11 cellular contexts compared by ENCODE assay signal in genomic region chr22:24593810-24594568, GRCh38. TPM values are rescaled to one million over a fixed set of nuclear protein-coding genes. Genes with fewer than 3 reads are reported as not detected.
DNase-seq lines count a peak whose midpoint lies in the region; ATAC-seq and TF ChIP-seq lines count a peak whose summit lies in the region.
"Had no signal": no experiment of that assay in that cellular context is flagged by ENCODE, and none has a peak within 500 bp of the region (broad histone marks: within the 10 kb centered on the region; RNA-seq: fewer than 3 reads in every experiment).

No MANE protein-coding gene starts in this region.

- no peak overlapping the region for H3K27ac ChIP-seq in BLaER1 treated with 17β-estradiol and CSF1 and Interleukin-3, amounts not matched to agents 10 nM and 100 nM
- H3K27ac ChIP-seq in neural progenitor cell, result no peak overlapping the region
- H3K27ac ChIP-seq in CD4-positive, alpha-beta T cell (ENCODE audit: low read depth, low read length), result no peak overlapping the region
- H3K27ac ChIP-seq: PC-9 had no signal

- H4K20me1 ChIP-seq in BLaER1 treated with 17β-estradiol and CSF1 and Interleukin-3, amounts not matched to agents 10 nM and 100 nM, result peaks cover 0 to 41% (median 5%) of the 10 kb centered on the region in 11 experiments; a peak in 8 of 22 replicates
- H4K20me1 ChIP-seq in neural progenitor cell (ENCODE audit: low read depth), result no peaks in the 10 kb centered on the region

- peaks cover 4% of the 10 kb centered on the region for H3F3A ChIP-seq in neural progenitor cell (ENCODE audit: low read depth)

- DNase-seq in epithelial cell of esophagus (ENCODE audit: low read depth) (peak; percentile 29), neural progenitor cell (ENCODE audit: low spot score) (no peak), NCI-H1048 (lab: John Stamatoyannopoulos, UW) (no peak), middle frontal gyrus (ENCODE audit: extremely low spot score, low spot score) (no peak)
- no peak for DNase-seq in CD4-positive, alpha-beta T cell
- no peak for DNase-seq in activated naive CD4-positive, alpha-beta T cell treated with anti-CD3 and anti-CD28 coated beads for 36 hours
- DNase-seq: activated CD4-positive, alpha-beta T cell treated with anti-CD3 and anti-CD28 coated beads, Interleukin-2, amount 10 ng/mL, durations not matched to agents 7 days and 5 days; NCI-H187 had no signal

- H3K4me1 ChIP-seq in BLaER1 treated with 17β-estradiol and CSF1 and Interleukin-3, amounts not matched to agents 10 nM and 100 nM, result peaks cover 4 to 48% (median 32%) of the 10 kb centered on the region in 10 experiments; a peak in 16 of 20 replicates
- H3K4me1 ChIP-seq in neural progenitor cell, result peaks cover 8% of the 10 kb centered on the region

- peak overlapping the region in 9 of 11 experiments; percentile 62 to 89 (median 78); a peak in 19 of 22 replicates for H3K4me2 ChIP-seq in BLaER1 treated with 17β-estradiol and CSF1 and Interleukin-3, amounts not matched to agents 10 nM and 100 nM
- no peak overlapping the region for H3K4me2 ChIP-seq in neural progenitor cell

- no peaks in the 10 kb centered on the region for H3K9me3 ChIP-seq in BLaER1 treated with 17β-estradiol and CSF1 and Interleukin-3, amounts not matched to agents 10 nM and 100 nM (replicated peaks in 1 of 11)
- H3K9me3 ChIP-seq in neural progenitor cell (ENCODE audit: low read depth), result no peaks in the 10 kb centered on the region
- no peaks in the 10 kb centered on the region for H3K9me3 ChIP-seq in CD4-positive, alpha-beta T cell (ENCODE audit: control insufficient read depth, low read length)

- intact Hi-C loops in CD4-positive, alpha-beta T cell (cut with DNase I, micrococcal nuclease), result no loop called here
- intact Hi-C loops in activated naive CD4-positive, alpha-beta T cell treated with anti-CD3 and anti-CD28 coated beads for 36 hours (cut with micrococcal nuclease), result no loop called here

- H3K27ac Mint-ChIP-seq in IgD-negative memory B cell, result no peak overlapping the region
- no peak overlapping the region for H3K27ac Mint-ChIP-seq in neural progenitor cell
- no peak overlapping the region for H3K27ac Mint-ChIP-seq in CD4-positive, alpha-beta T cell
- H3K27ac Mint-ChIP-seq in activated naive CD4-positive, alpha-beta T cell treated with anti-CD3 and anti-CD28 coated beads for 36 hours, result no peak overlapping the region
- H3K27ac Mint-ChIP-seq: activated CD4-positive, alpha-beta T cell treated with anti-CD3 and anti-CD28 coated beads, Interleukin-2, amount 10 ng/mL, durations not matched to agents 7 days and 5 days had no signal

- peaks cover 0 to 4% (median 2%) of the 10 kb centered on the region in 3 donors for H3K4me1 Mint-ChIP-seq in IgD-negative memory B cell
- peaks cover 12% of the 10 kb centered on the region for H3K4me1 Mint-ChIP-seq in neural progenitor cell
- peaks cover 5% of the 10 kb centered on the region for H3K4me1 Mint-ChIP-seq in CD4-positive, alpha-beta T cell (ENCODE audit: low read depth)
- peaks cover 4% of the 10 kb centered on the region for H3K4me1 Mint-ChIP-seq in activated naive CD4-positive, alpha-beta T cell treated with anti-CD3 and anti-CD28 coated beads for 36 hours (ENCODE audit: low read depth)

- H3K79me2 ChIP-seq in neural progenitor cell (ENCODE audit: low read depth), result no peaks in the 10 kb centered on the region

- no peak overlapping the region for H2AFZ ChIP-seq in neural progenitor cell (replicated peaks)

- no peak overlapping the region for H3K4me3 ChIP-seq in BLaER1 treated with 17β-estradiol and CSF1 and Interleukin-3, amounts not matched to agents 10 nM and 100 nM
- H3K4me3 ChIP-seq in epithelial cell of esophagus (ENCODE audit: low read length), result no peak overlapping the region
- no peak overlapping the region for H3K4me3 ChIP-seq in neural progenitor cell

- H3K27me3 Mint-ChIP-seq in IgD-negative memory B cell, result no peaks in the 10 kb centered on the region
- H3K27me3 Mint-ChIP-seq in neural progenitor cell (ENCODE audit: insufficient read depth, low read depth), result peaks cover 7% of the 10 kb centered on the region
- H3K27me3 Mint-ChIP-seq in CD4-positive, alpha-beta T cell, result peaks cover 6% of the 10 kb centered on the region
- H3K27me3 Mint-ChIP-seq in activated naive CD4-positive, alpha-beta T cell treated with anti-CD3 and anti-CD28 coated beads for 36 hours (ENCODE audit: low read depth), result peaks cover 13% of the 10 kb centered on the region

- H3K9ac ChIP-seq in BLaER1 treated with 17β-estradiol and CSF1 and Interleukin-3, amounts not matched to agents 10 nM and 100 nM, result peak overlapping the region in 4 of 11 experiments; percentile 7 to 35 (median 30); a peak in 5 of 22 replicates
- H3K9ac ChIP-seq in neural progenitor cell, result no peak overlapping the region

- H3K9me3 Mint-ChIP-seq in IgD-negative memory B cell, result no peaks in the 10 kb centered on the region
- no peaks in the 10 kb centered on the region for H3K9me3 Mint-ChIP-seq in neural progenitor cell
- H3K9me3 Mint-ChIP-seq in CD4-positive, alpha-beta T cell, result no peaks in the 10 kb centered on the region
- no peaks in the 10 kb centered on the region for H3K9me3 Mint-ChIP-seq in activated naive CD4-positive, alpha-beta T cell treated with anti-CD3 and anti-CD28 coated beads for 36 hours
- H3K9me3 Mint-ChIP-seq: activated CD4-positive, alpha-beta T cell treated with anti-CD3 and anti-CD28 coated beads, Interleukin-2, amount 10 ng/mL, durations not matched to agents 7 days and 5 days had no signal

- no peak for TF ChIP-seq CTCF in epithelial cell of esophagus (IDR thresholded peaks at IDR 0.05; ENCODE audit: insufficient read depth, low read depth, low read length, missing control alignments)
- no peak for TF ChIP-seq CTCF in neural progenitor cell (IDR thresholded peaks at IDR 0.05)
- no peak for TF ChIP-seq CTCF in CD4-positive, alpha-beta T cell (IDR thresholded peaks at IDR 0.05)

- ATAC-seq in CD4-positive, alpha-beta T cell (ENCODE audit: poor library complexity), result no peak

- peak overlapping the region in 3 of 4 donors; percentile 21 to 82 (median 42) for H3K4me3 Mint-ChIP-seq in IgD-negative memory B cell
- peak overlapping the region; percentile 88 for H3K4me3 Mint-ChIP-seq in neural progenitor cell
- H3K4me3 Mint-ChIP-seq in CD4-positive, alpha-beta T cell, result no peak overlapping the region
- H3K4me3 Mint-ChIP-seq in activated naive CD4-positive, alpha-beta T cell treated with anti-CD3 and anti-CD28 coated beads for 36 hours, result no peak overlapping the region

- H3K27me3 ChIP-seq in BLaER1 treated with 17β-estradiol and CSF1 and Interleukin-3, amounts not matched to agents 10 nM and 100 nM, result peaks cover 23 to 34% (median 29%) of the 10 kb centered on the region in 11 experiments
- no peaks in the 10 kb centered on the region for H3K27me3 ChIP-seq in neural progenitor cell
- H3K27me3 ChIP-seq in CD4-positive, alpha-beta T cell (ENCODE audit: control insufficient read depth, insufficient read depth, low read length), result peaks cover 3% of the 10 kb centered on the region

- CTCF ChIA-PET in CD4-positive, alpha-beta T cell (lab: Charles Lee), result interaction anchor here (0.6 kb wide), 1 partner anchor 34 kb away, joined by 4 read pairs; no protein-coding TSS in a partner anchor
- CTCF ChIA-PET in activated naive CD4-positive, alpha-beta T cell treated with anti-CD3 and anti-CD28 coated beads for 36 hours (lab: Charles Lee), result interaction anchor here (0.6 kb wide), 1 partner anchor 359 kb away, joined by 3 read pairs; no protein-coding TSS in a partner anchor

- 0 out of 22 replicates have a peak, but pooled peaks cover 0 to 5% (median 0%) of the 10 kb centered on the region in 11 experiments for H3K36me3 ChIP-seq in BLaER1 treated with 17β-estradiol and CSF1 and Interleukin-3, amounts not matched to agents 10 nM and 100 nM
- H3K36me3 ChIP-seq in neural progenitor cell, result no peaks in the 10 kb centered on the region

- no peaks in the 10 kb centered on the region for H3K36me3 Mint-ChIP-seq in IgD-negative memory B cell
- peaks cover 2% of the 10 kb centered on the region for H3K36me3 Mint-ChIP-seq in neural progenitor cell
- no peaks in the 10 kb centered on the region for H3K36me3 Mint-ChIP-seq in CD4-positive, alpha-beta T cell (ENCODE audit: low read depth)
- no peaks in the 10 kb centered on the region for H3K36me3 Mint-ChIP-seq in activated naive CD4-positive, alpha-beta T cell treated with anti-CD3 and anti-CD28 coated beads for 36 hours (ENCODE audit: low read depth)

- POLR2A ChIA-PET in CD4-positive, alpha-beta T cell (lab: Charles Lee), result no interaction called here

RNA-seq across cellular contexts. Expression of gene LRRC75B, which starts 1.1 kb away (rescaled TPM):
- 0.63 TPM for polyA plus RNA-seq in IgD-negative memory B cell
- 8.2 and 19.0 TPM in 2 replicates for total RNA-seq in neural progenitor cell (ENCODE audit: low replicate concordance)
- total RNA-seq in CD4-positive, alpha-beta T cell, result not detected
- under 1 TPM in 1 of 2 experiments, not detected in 1; 0.25 TPM for total RNA-seq in activated naive CD4-positive, alpha-beta T cell treated with anti-CD3 and anti-CD28 coated beads for 36 hours

RNA-seq across cellular contexts. Expression of gene GGT1, which starts 9.0 kb away (rescaled TPM):
- 10.8 TPM for polyA plus RNA-seq in IgD-negative memory B cell
- 4.9 and 7.7 TPM in 2 replicates for total RNA-seq in neural progenitor cell (ENCODE audit: low replicate concordance)
- 10 to 100 TPM; 19.7 to 20.1 TPM for total RNA-seq in CD4-positive, alpha-beta T cell
- total RNA-seq in activated naive CD4-positive, alpha-beta T cell treated with anti-CD3 and anti-CD28 coated beads for 36 hours, result 10 to 100 TPM; 15.5 to 16.1 TPM

RNA-seq across cellular contexts. Expression of gene SNRPD3, which starts 38.2 kb away (rescaled TPM):
- 141 TPM for polyA plus RNA-seq in IgD-negative memory B cell
- total RNA-seq in neural progenitor cell (ENCODE audit: low replicate concordance), result 195 and 302 TPM in 2 replicates
- total RNA-seq in CD4-positive, alpha-beta T cell, result 10 to 100 TPM; 31.0 to 31.5 TPM
- total RNA-seq in activated naive CD4-positive, alpha-beta T cell treated with anti-CD3 and anti-CD28 coated beads for 36 hours, result 100 to 1,000 TPM; 158 to 166 TPM

RNA-seq across cellular contexts. Expression of gene GUCD1, which starts 39.1 kb away (rescaled TPM):
- polyA plus RNA-seq in IgD-negative memory B cell, result 323 TPM
- total RNA-seq in neural progenitor cell (ENCODE audit: low replicate concordance), result 31.0 and 62.3 TPM in 2 replicates
- 10 to 100 TPM; 60.9 to 68.3 TPM for total RNA-seq in CD4-positive, alpha-beta T cell
- total RNA-seq in activated naive CD4-positive, alpha-beta T cell treated with anti-CD3 and anti-CD28 coated beads for 36 hours, result 10 to 100 TPM; 95.8 to 96.0 TPM

Comparison
In these comparisons a context has a peak if more than half of its experiments do, and no peak if none do; other contexts are left out.
1. H3K4me3 Mint-ChIP-seq: peak in IgD-negative memory B cell (3 of 4) and neural progenitor cell (single experiment); none in CD4-positive, alpha-beta T cell (single experiment) and activated naive CD4-positive, alpha-beta T cell treated with anti-CD3 and anti-CD28 coated beads for 36 hours (single experiment).